ENCODE assay signal across 9 cellular contexts in the genomic region with DNA sequence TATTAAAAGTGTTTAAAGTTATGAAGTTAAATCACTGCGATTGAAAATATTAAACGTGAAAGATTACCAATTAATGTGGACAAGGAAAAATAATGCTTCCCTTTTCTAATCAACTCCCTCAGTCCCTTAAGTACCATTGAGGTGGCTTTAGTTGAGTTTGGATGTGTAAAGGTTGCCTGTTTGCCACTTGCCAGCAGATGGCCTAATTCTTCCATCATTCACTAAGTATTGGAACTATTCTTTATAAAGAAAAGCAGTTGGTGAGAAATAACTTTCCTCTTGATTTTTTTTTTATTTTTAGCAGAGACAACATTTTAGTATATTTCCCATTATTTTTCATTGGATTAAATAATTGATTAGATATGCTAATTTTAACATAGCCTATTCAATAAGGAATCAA.
DNase-seq lines count a peak whose midpoint lies in the region; ATAC-seq, FAIRE-seq and TF ChIP-seq lines count a peak whose summit lies in the region.
"Had no signal": no experiment of that assay in that cellular context is flagged by ENCODE, and none has a peak within 500 bp of the region (broad histone marks: within the 10 kb centered on the region; RNA-seq: fewer than 3 reads in every experiment).

No MANE protein-coding gene starts in this region.

- BruUV-seq in HCT116 (replicated peaks; lab: Mats Ljungman, UMichigan): no TSS peak

- FAIRE-seq in kidney (lab: Jason Lieb, UNC): no peak

- H3K27ac ChIP-seq in HCT116 (ENCODE audit: low read depth, low read length) (no peak overlapping the region), SK-N-SH (ENCODE audit: low read depth in 2 of 2, low read length in 1 of 2) (no peak overlapping the region), kidney (ENCODE audit: low read depth in 2 of 2, low read length in 2 of 2) (no peak overlapping the region)
- H3K27ac ChIP-seq: SJSA1 had no signal

- POLR2A ChIA-PET in HCT116 (lab: Charles Lee): no interaction called here
- POLR2A ChIA-PET in SK-N-SH (lab: Yijun Ruan, JAX): no interaction called here

- H3F3A ChIP-seq in SK-N-SH (replicated peaks; ENCODE audit: insufficient read depth): no peaks in the 10 kb centered on the region

- H3K9me3 ChIP-seq in HCT116 (ENCODE audit: control insufficient read depth in 1 of 2, insufficient read depth in 1 of 2, low read depth in 1 of 2, low read length in 2 of 2): no peaks in the 10 kb centered on the region
- no peaks in the 10 kb centered on the region for H3K9me3 ChIP-seq in SK-N-SH
- no peaks in the 10 kb centered on the region for H3K9me3 ChIP-seq in kidney (ENCODE audit: control insufficient read depth in 1 of 2, low read length in 2 of 2)
- H3K9me3 ChIP-seq: SJSA1 had no signal

- H3K4me2 ChIP-seq in HCT116 (ENCODE audit: low read length): no peak overlapping the region
- no peak overlapping the region for H3K4me2 ChIP-seq in SK-N-SH

- RAD21 ChIA-PET in HCT116 (lab: Charles Lee; ENCODE audit: low non-redundant PET in 1 of 2, low total read pairs in 2 of 2, uncharacterized antibody in 2 of 2, unreplicated experiment in 2 of 2): no interaction called here

- intact Hi-C loops in HCT116 (cut with micrococcal nuclease): loop anchor here (1.0 to 2.0 kb wide), 2 partner anchors 845 to 1456 kb away; no protein-coding TSS in a partner anchor
- intact Hi-C loops in kidney (cut with DNase I): no loop called here

- TF ChIP-seq RAD21 in HCT116 (IDR thresholded peaks at IDR 0.05; ENCODE audit: low read depth) (peak; percentile 69), SK-N-SH (IDR thresholded peaks at IDR 0.05; ENCODE audit: low read length) (peak; percentile 50)

- no peaks in the 10 kb centered on the region for H3K79me2 ChIP-seq in HCT116 (ENCODE audit: insufficient read depth, low read length)
- H3K79me2 ChIP-seq in SK-N-SH (ENCODE audit: insufficient read depth): no peaks in the 10 kb centered on the region

- TF ChIP-seq POLR2A in HCT116 (IDR thresholded peaks at IDR 0.05; ENCODE audit: borderline replicate concordance, extremely low read depth, insufficient read depth, insufficient read length): no peak

- WGBS in SK-N-SH (ENCODE audit: low lambda C conversion rate): 2% methylated on average over 2 of the region's 2 CpGs

- H3K9ac ChIP-seq in HCT116 (ENCODE audit: low read length) (no peak overlapping the region), SK-N-SH (no peak overlapping the region), kidney (ENCODE audit: low read length in 2 of 2) (no peak overlapping the region)

- ATAC-seq in HCT116: peak; percentile 63; the same call in 1 of the 2 replicates
- no peak for ATAC-seq in GM21447 (IDR thresholded peaks at IDR 0.05; ENCODE audit: unreplicated experiment)

- H4K20me1 ChIP-seq in HCT116 (ENCODE audit: insufficient read depth): no peaks in the 10 kb centered on the region
- H4K20me1 ChIP-seq in SK-N-SH (ENCODE audit: insufficient read depth): no peaks in the 10 kb centered on the region

- no peaks in the 10 kb centered on the region for H3K36me3 ChIP-seq in HCT116 (ENCODE audit: control insufficient read depth in 1 of 2, insufficient read depth in 2 of 2, low read length in 2 of 2)
- no peaks in the 10 kb centered on the region for H3K36me3 ChIP-seq in SK-N-SH (replicated peaks in 1 of 2; ENCODE audit: control insufficient read depth in 1 of 2, insufficient read depth in 2 of 2, low read length in 1 of 2)
- H3K36me3 ChIP-seq in kidney (ENCODE audit: control insufficient read depth in 1 of 2, insufficient read depth in 2 of 2, low read length in 2 of 2): no peaks in the 10 kb centered on the region
- H3K36me3 ChIP-seq: SJSA1 had no signal

- no peak for TF ChIP-seq EP300 in SK-N-SH (IDR thresholded peaks at IDR 0.05; ENCODE audit: borderline replicate concordance in 1 of 2, low read depth in 1 of 2, low read length in 1 of 2)

- H3K27me3 ChIP-seq in HCT116 (ENCODE audit: insufficient read depth, low read length) (no peaks in the 10 kb centered on the region), SK-N-SH (ENCODE audit: insufficient read depth) (no peaks in the 10 kb centered on the region)
- H3K27me3 ChIP-seq: SJSA1 had no signal

- no peak overlapping the region for H3K4me3 ChIP-seq in HCT116 (replicated peaks in 1 of 2; ENCODE audit: low read depth in 1 of 2, low read length in 2 of 2)
- H3K4me3 ChIP-seq in SK-N-SH (ENCODE audit: low read depth in 2 of 2, low read length in 1 of 2): peak overlapping the region in 1 of 2 experiments; percentile 8; a peak in 1 of 4 replicates
- no peak overlapping the region for H3K4me3 ChIP-seq in kidney (ENCODE audit: low read length in 2 of 2)
- H3K4me3 ChIP-seq: SJSA1 had no signal

- DNase-seq in Caki2 (ENCODE audit: low read depth) (peak; percentile 5), HCT116 (ENCODE audit: low read depth, low spot score) (peak; percentile 28), SK-N-SH (no peak), kidney (no peak), SHP77 treated with DMSO at 0.1 percent for 48 hours (lab: John Stamatoyannopoulos, UW) (no peak), T1000 (lab: John Stamatoyannopoulos, UW) (no peak), hepatic stellate cell (ENCODE audit: low spot score) (no peak)

- no peaks in the 10 kb centered on the region for H3K9me2 ChIP-seq in HCT116 (ENCODE audit: insufficient read depth)
- no peaks in the 10 kb centered on the region for H3K9me2 ChIP-seq in SK-N-SH

- H3K4me1 ChIP-seq in HCT116 (ENCODE audit: control insufficient read depth in 1 of 2, insufficient read depth in 2 of 2, low read length in 2 of 2): no peaks in the 10 kb centered on the region
- no peaks in the 10 kb centered on the region for H3K4me1 ChIP-seq in SK-N-SH (ENCODE audit: control insufficient read depth in 1 of 2, insufficient read depth in 2 of 2, low read depth in 1 of 2, low read length in 1 of 2)
- no peaks in the 10 kb centered on the region for H3K4me1 ChIP-seq in kidney (ENCODE audit: control insufficient read depth in 1 of 2, insufficient read depth in 1 of 2, low read depth in 1 of 2, low read length in 2 of 2)
- H3K4me1 ChIP-seq: SJSA1 had no signal

- CTCF ChIA-PET in HCT116 (lab: Charles Lee): no interaction called here
- CTCF ChIA-PET in SK-N-SH (lab: Yijun Ruan, JAX): no interaction called here

- in situ Hi-C loops in Caki2 (cut with HindIII; ENCODE audit: low pct_unique_long_range_greater_than_20kb, low sequenced_read_pairs): no loop called here

- H2AFZ ChIP-seq in HCT116 (ENCODE audit: low read depth, low read length, poor library complexity, severe bottlenecking) (peak overlapping the region; percentile 44), SK-N-SH (ENCODE audit: low read depth) (no peak overlapping the region)

- TF ChIP-seq CTCF in HCT116 (IDR thresholded peaks at IDR 0.05 in 2 of 3, conservative IDR thresholded peaks at IDR 0.05 in 1 of 3; ENCODE audit: borderline replicate concordance in 1 of 3, insufficient read depth in 1 of 3, low read depth in 2 of 3, low read length in 2 of 3): peak in 2 of 3 experiments; percentile 42 to 58; a peak in 4 of 6 replicates
- peak; percentile 43 for TF ChIP-seq CTCF in SK-N-SH (IDR thresholded peaks at IDR 0.05)
- peak; percentile 8 for TF ChIP-seq CTCF in kidney (IDR thresholded peaks at IDR 0.05; ENCODE audit: borderline replicate concordance, extremely low read depth, insufficient read depth)

TF ChIP-seq in HCT116, 20 proteins besides CTCF, POLR2A, EP300 and RAD21:
- TF ChIP-seq CBX3 (IDR thresholded peaks at IDR 0.05; ENCODE audit: low read depth) (no peak), YY1 (IDR thresholded peaks at IDR 0.05; ENCODE audit: extremely low read depth, insufficient replicate concordance, low read depth, low read length) (no peak), FOSL1 (IDR thresholded peaks at IDR 0.05; ENCODE audit: low read depth) (no peak), TCF7L2 (IDR thresholded peaks at IDR 0.05; ENCODE audit: borderline replicate concordance, extremely low read depth, insufficient read depth, insufficient read length) (no peak)
- TF ChIP-seq, protein P1, sequence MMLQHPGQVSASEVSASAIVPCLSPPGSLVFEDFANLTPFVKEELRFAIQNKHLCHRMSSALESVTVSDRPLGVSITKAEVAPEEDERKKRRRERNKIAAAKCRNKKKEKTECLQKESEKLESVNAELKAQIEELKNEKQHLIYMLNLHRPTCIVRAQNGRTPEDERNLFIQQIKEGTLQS (IDR thresholded peaks at IDR 0.05): no peak

TF ChIP-seq in SK-N-SH, 30 proteins besides CTCF, POLR2A, EP300 and RAD21:
- TF ChIP-seq MEF2A (IDR thresholded peaks at IDR 0.05; ENCODE audit: borderline replicate concordance, low read depth) (no peak), TCF12 (IDR thresholded peaks at IDR 0.05) (no peak), SMC3 (IDR thresholded peaks at IDR 0.05; ENCODE audit: low read depth, low read length) (0 out of 2 replicates have a peak, but pooled peaks have one; percentile 23)
TF ChIP-seq in SK-N-SH: peak in this region for 1.

Comparison
In these comparisons a context has a peak if more than half of its experiments do, and no peak if none do; other contexts are left out.
1. DNase-seq: peak in Caki2 (single experiment) and HCT116 (single experiment); none in SK-N-SH (single experiment), kidney (single experiment), SHP77 treated with DMSO at 0.1 percent for 48 hours (single experiment), T1000 (single experiment) and hepatic stellate cell (single experiment).
2. Peak in every context shown above with its lines, with median percentiles within 50 percentile points of each other: CTCF ChIP-seq.